In the genomic region with DNA sequence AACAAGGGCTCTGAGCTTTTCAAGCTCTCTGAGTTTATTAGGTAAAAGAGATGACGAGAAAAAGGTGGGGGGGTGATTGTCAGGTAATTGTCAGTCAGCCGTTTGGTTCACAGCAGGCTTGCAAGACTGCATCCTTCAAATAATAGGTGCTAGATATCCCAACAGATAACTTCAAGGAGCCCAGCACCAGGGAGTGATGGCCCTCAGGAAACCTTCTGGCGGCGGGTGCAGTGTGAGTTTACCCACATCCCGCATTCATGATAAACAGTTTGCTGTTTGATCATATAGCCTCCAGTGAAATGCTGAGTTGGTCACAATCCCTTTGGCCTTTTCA, we compare ENCODE assay signal across 10 cellular contexts. TPM values are rescaled to one million over a fixed set of nuclear protein-coding genes. Genes with fewer than 3 reads are reported as not detected.
DNase-seq lines count a peak whose midpoint lies in the region; ATAC-seq and TF ChIP-seq lines count a peak whose summit lies in the region.
"Not testable (repeated sequence)": the region's sequence is repeated elsewhere in the genome, so short reads cannot be mapped to it uniquely, and the experiment has no call there.
"Had no signal": no experiment of that assay in that cellular context is flagged by ENCODE, and none has a peak within 500 bp of the region (broad histone marks: within the 10 kb centered on the region; RNA-seq: fewer than 3 reads in every experiment).

No MANE protein-coding gene starts in this region.

- POLR2A ChIA-PET in HEK293 (lab: Yijun Ruan, JAX): not testable (repeated sequence)
- POLR2A ChIA-PET in activated CD4-positive, alpha-beta memory T cell treated with anti-CD3 and anti-CD28 coated beads, Interleukin-2, amount 10 ng/mL, durations not matched to agents 7 days and 5 days (lab: Charles Lee): interaction anchor here (1.5 to 3.6 kb wide), 7 partner anchors 9 to 513 kb away, joined by 3 to 19 read pairs (median 7); partner anchors contain the start of genes APOL1 and APOL6
- POLR2A ChIA-PET in naive thymus-derived CD4-positive, alpha-beta T cell (lab: Charles Lee): interaction anchor here (1.2 to 1.4 kb wide), 5 partner anchors 12 to 367 kb away, joined by 3 to 6 read pairs (median 3); partner anchors contain the start of genes APOL2 and EIF3D

- not testable (repeated sequence) for H3K27ac ChIP-seq in HEK293 (ENCODE audit: extremely low read depth, low read depth, low read length)
- H3K27ac ChIP-seq in Peyer's patch (peak overlapping the region; percentile 87 to 92 (median 90)), esophagus (ENCODE audit: low read depth in 2 of 2, low read length in 1 of 2) (peak overlapping the region; percentile 0 to 92)
- H3K27ac ChIP-seq in naive thymus-derived CD4-positive, alpha-beta T cell (ENCODE audit: low read depth, low read length): peak overlapping the region; percentile 96

- not testable (repeated sequence) for H3K4me3 Mint-ChIP-seq in CD14-positive monocyte
- peak overlapping the region; percentile 1 for H3K4me3 Mint-ChIP-seq in activated CD4-positive, alpha-beta memory T cell treated with anti-CD3 and anti-CD28 coated beads, Interleukin-2, amount 10 ng/mL, durations not matched to agents 7 days and 5 days
- H3K4me3 Mint-ChIP-seq in activated naive CD4-positive, alpha-beta T cell treated with anti-CD3 and anti-CD28 coated beads, Interleukin-2, amount 50 U/mL, for 24 hours: peak overlapping the region; percentile 92
- H3K4me3 Mint-ChIP-seq in naive thymus-derived CD4-positive, alpha-beta T cell: peak overlapping the region; percentile 89 to 99 (median 97)
- H3K4me3 Mint-ChIP-seq in stimulated activated naive CD8-positive, alpha-beta T cell treated with anti-CD3 and anti-CD28 coated beads, Interleukin-15, Interleukin-2, amounts not matched to agents 100 ng/mL and 50 ng/mL, for 24 hours: peak overlapping the region; percentile 86

- H3K27me3 ChIP-seq in Peyer's patch; esophagus (ENCODE audit: control insufficient read depth in 1 of 2, insufficient read depth in 2 of 2, low read length in 2 of 2); naive thymus-derived CD4-positive, alpha-beta T cell (ENCODE audit: control insufficient read depth in 2 of 2, insufficient read depth in 2 of 2, low read length in 2 of 2): not testable (repeated sequence)

- not testable (repeated sequence) for TF ChIP-seq POLR2A in Peyer's patch (IDR thresholded peaks at IDR 0.05)

- not testable (repeated sequence) for H3K36me3 ChIP-seq in HEK293 (ENCODE audit: control insufficient read depth in 2 of 2, insufficient read depth in 1 of 2, low read length in 2 of 2); Peyer's patch; esophagus (ENCODE audit: control insufficient read depth in 2 of 2, insufficient read depth in 2 of 2, low read length in 1 of 2); naive thymus-derived CD4-positive, alpha-beta T cell (ENCODE audit: control insufficient read depth in 2 of 3, insufficient read depth in 3 of 3, low read length in 3 of 3)

- 61 to 62% methylated on average over 5 of the region's 5 CpGs for WGBS in esophagus, 2 donors

- intact Hi-C loops in CD14-positive monocyte (cut with micrococcal nuclease): not testable (repeated sequence)
- intact Hi-C loops in naive thymus-derived CD4-positive, alpha-beta T cell (cut with micrococcal nuclease): loop anchor here (2.0 to 10.0 kb wide), 2 partner anchors 77 to 323 kb away; partner anchors contain the start of genes TXN2 (in 2 of the 2) and APOL2 (in 1 of the 2)

- H3K9me3 ChIP-seq in HEK293 (ENCODE audit: control insufficient read depth, insufficient read depth, low read depth, low read length); Peyer's patch; esophagus (ENCODE audit: control insufficient read depth in 2 of 2, insufficient read depth in 1 of 2, low read depth in 1 of 2, low read length in 1 of 2); naive thymus-derived CD4-positive, alpha-beta T cell (ENCODE audit: control insufficient read depth in 2 of 3, low read length in 3 of 3): not testable (repeated sequence)

- peak overlapping the region; percentile 86 to 99 (median 94) for H3K27ac Mint-ChIP-seq in CD14-positive monocyte
- H3K27ac Mint-ChIP-seq in activated CD4-positive, alpha-beta memory T cell treated with anti-CD3 and anti-CD28 coated beads, Interleukin-2, amount 10 ng/mL, durations not matched to agents 7 days and 5 days: peak overlapping the region; percentile 95
- peak overlapping the region; percentile 97 for H3K27ac Mint-ChIP-seq in activated naive CD4-positive, alpha-beta T cell treated with anti-CD3 and anti-CD28 coated beads, Interleukin-2, amount 50 U/mL, for 24 hours
- H3K27ac Mint-ChIP-seq in naive thymus-derived CD4-positive, alpha-beta T cell: peak overlapping the region; percentile 95 to 99 (median 98)
- peak overlapping the region; percentile 99 for H3K27ac Mint-ChIP-seq in stimulated activated naive CD8-positive, alpha-beta T cell treated with anti-CD3 and anti-CD28 coated beads, Interleukin-15, Interleukin-2, amounts not matched to agents 100 ng/mL and 50 ng/mL, for 24 hours

- not testable (repeated sequence) for H3K27me3 Mint-ChIP-seq in CD14-positive monocyte (ENCODE audit: low read depth in 3 of 3); activated CD4-positive, alpha-beta memory T cell treated with anti-CD3 and anti-CD28 coated beads, Interleukin-2, amount 10 ng/mL, durations not matched to agents 7 days and 5 days; activated naive CD4-positive, alpha-beta T cell treated with anti-CD3 and anti-CD28 coated beads, Interleukin-2, amount 50 U/mL, for 24 hours; naive thymus-derived CD4-positive, alpha-beta T cell; stimulated activated naive CD8-positive, alpha-beta T cell treated with anti-CD3 and anti-CD28 coated beads, Interleukin-15, Interleukin-2, amounts not matched to agents 100 ng/mL and 50 ng/mL, for 24 hours

- not testable (repeated sequence) for H3K9me3 Mint-ChIP-seq in CD14-positive monocyte; activated CD4-positive, alpha-beta memory T cell treated with anti-CD3 and anti-CD28 coated beads, Interleukin-2, amount 10 ng/mL, durations not matched to agents 7 days and 5 days; activated naive CD4-positive, alpha-beta T cell treated with anti-CD3 and anti-CD28 coated beads, Interleukin-2, amount 50 U/mL, for 24 hours; naive thymus-derived CD4-positive, alpha-beta T cell; stimulated activated naive CD8-positive, alpha-beta T cell treated with anti-CD3 and anti-CD28 coated beads, Interleukin-15, Interleukin-2, amounts not matched to agents 100 ng/mL and 50 ng/mL, for 24 hours

- H3K36me3 Mint-ChIP-seq in CD14-positive monocyte: peaks cover 9 to 14% of the 10 kb centered on the region in 2 donors
- H3K36me3 Mint-ChIP-seq in activated CD4-positive, alpha-beta memory T cell treated with anti-CD3 and anti-CD28 coated beads, Interleukin-2, amount 10 ng/mL, durations not matched to agents 7 days and 5 days (ENCODE audit: low read depth): peaks cover 31% of the 10 kb centered on the region
- not testable (repeated sequence) for H3K36me3 Mint-ChIP-seq in activated naive CD4-positive, alpha-beta T cell treated with anti-CD3 and anti-CD28 coated beads, Interleukin-2, amount 50 U/mL, for 24 hours; stimulated activated naive CD8-positive, alpha-beta T cell treated with anti-CD3 and anti-CD28 coated beads, Interleukin-15, Interleukin-2, amounts not matched to agents 100 ng/mL and 50 ng/mL, for 24 hours (ENCODE audit: low read depth)
- H3K36me3 Mint-ChIP-seq in naive thymus-derived CD4-positive, alpha-beta T cell: peaks cover 6 to 35% (median 12%) of the 10 kb centered on the region in 5 donors

- H3K4me3 ChIP-seq in HEK293 (ENCODE audit: low read depth, low read length); Peyer's patch; esophagus (ENCODE audit: low read depth in 1 of 2, low read length in 2 of 2): not testable (repeated sequence)
- peak overlapping the region; percentile 82 for H3K4me3 ChIP-seq in naive thymus-derived CD4-positive, alpha-beta T cell (ENCODE audit: low read length)

- not testable (repeated sequence) for DNase-seq in CD14-positive monocyte (ENCODE audit: low spot score)
- peak in 1 of 3 donors; percentile 43 for DNase-seq in Peyer's patch
- peak; percentile 54 for DNase-seq in activated CD4-positive, alpha-beta memory T cell treated with anti-CD3 and anti-CD28 coated beads, Interleukin-2, amount 10 ng/mL, durations not matched to agents 7 days and 5 days
- DNase-seq in naive thymus-derived CD4-positive, alpha-beta T cell: peak in 2 of 9 donors; percentile 25 to 32

- CTCF ChIA-PET in HEK293 (lab: Yijun Ruan, JAX): interaction anchor here (1.6 to 3.9 kb wide), 2 partner anchors 19 to 33 kb away, joined by 5 to 21 read pairs; no protein-coding TSS in a partner anchor
- CTCF ChIA-PET in activated CD4-positive, alpha-beta memory T cell treated with anti-CD3 and anti-CD28 coated beads, Interleukin-2, amount 10 ng/mL, durations not matched to agents 7 days and 5 days (lab: Charles Lee): interaction anchor here (0.6 to 1.2 kb wide), 3 partner anchors 10 to 78 kb away, joined by 3 to 5 read pairs (median 3); partner anchors contain the start of gene APOL2
- CTCF ChIA-PET in naive thymus-derived CD4-positive, alpha-beta T cell (lab: Charles Lee): interaction anchor here (1.5 to 6.7 kb wide), 2 partner anchors 12 to 19 kb away, joined by 7 to 71 read pairs; no protein-coding TSS in a partner anchor

- H3K4me1 ChIP-seq in HEK293 (ENCODE audit: control insufficient read depth, insufficient read depth, low read length): not testable (repeated sequence)
- peaks cover 0 to 34% (median 34%) of the 10 kb centered on the region in 4 donors for H3K4me1 ChIP-seq in Peyer's patch
- H3K4me1 ChIP-seq in esophagus (ENCODE audit: control insufficient read depth in 2 of 2, insufficient read depth in 2 of 2, low read length in 1 of 2): peaks cover 0 to 19% of the 10 kb centered on the region in 2 donors
- peaks cover 36 to 53% of the 10 kb centered on the region in 2 donors for H3K4me1 ChIP-seq in naive thymus-derived CD4-positive, alpha-beta T cell (ENCODE audit: control insufficient read depth in 2 of 2, insufficient read depth in 2 of 2, low read length in 2 of 2)

- peak; percentile 32 for ATAC-seq in naive thymus-derived CD4-positive, alpha-beta T cell

- TF ChIP-seq CTCF in CD14-positive monocyte (IDR thresholded peaks at IDR 0.05); HEK293 (tag by site-specific recombination; IDR thresholded peaks at IDR 0.05); Peyer's patch (IDR thresholded peaks at IDR 0.05): not testable (repeated sequence)

- peaks cover 98% of the 10 kb centered on the region for H3K4me1 Mint-ChIP-seq in CD14-positive monocyte
- H3K4me1 Mint-ChIP-seq in activated CD4-positive, alpha-beta memory T cell treated with anti-CD3 and anti-CD28 coated beads, Interleukin-2, amount 10 ng/mL, durations not matched to agents 7 days and 5 days: peaks cover 87% of the 10 kb centered on the region
- H3K4me1 Mint-ChIP-seq in activated naive CD4-positive, alpha-beta T cell treated with anti-CD3 and anti-CD28 coated beads, Interleukin-2, amount 50 U/mL, for 24 hours: peaks cover 93% of the 10 kb centered on the region
- peaks cover 46 to 97% (median 83%) of the 10 kb centered on the region in 7 donors for H3K4me1 Mint-ChIP-seq in naive thymus-derived CD4-positive, alpha-beta T cell
- H3K4me1 Mint-ChIP-seq in stimulated activated naive CD8-positive, alpha-beta T cell treated with anti-CD3 and anti-CD28 coated beads, Interleukin-15, Interleukin-2, amounts not matched to agents 100 ng/mL and 50 ng/mL, for 24 hours (ENCODE audit: low read depth): peaks cover 98% of the 10 kb centered on the region

RNA-seq across cellular contexts. Expression of gene APOL3, which starts 1.2 kb away (rescaled TPM):
- polyA plus RNA-seq in CD14-positive monocyte (10 to 100 TPM; 39.9 to 61.3 TPM), esophagus (10 to 100 TPM; 10.2 to 10.6 TPM)
- total RNA-seq in Peyer's patch: 10 to 100 TPM; 14.8 to 98.2 (median 16.5) TPM
- 100 to 1,000 TPM; 119 to 121 TPM for total RNA-seq in activated CD4-positive, alpha-beta memory T cell treated with anti-CD3 and anti-CD28 coated beads, Interleukin-2, amount 10 ng/mL, durations not matched to agents 7 days and 5 days
- total RNA-seq in naive thymus-derived CD4-positive, alpha-beta T cell: 100 to 1,000 TPM; 121 to 212 (median 175) TPM
- polyA plus RNA-seq in naive thymus-derived CD4-positive, alpha-beta T cell: 10 to 100 TPM; 56.9 to 83.9 TPM
- total RNA-seq: G401, SJCRH30 had no signal

RNA-seq across cellular contexts. Expression of gene APOL4, which starts 39.8 kb away (rescaled TPM):
- 1 to 10 TPM in 1 of 2 donors, under 1 TPM in 1; 0.71 to 1.4 TPM for polyA plus RNA-seq in CD14-positive monocyte
- total RNA-seq in Peyer's patch: 1 to 10 TPM in 2 of 4 donors, under 1 TPM in 1, not detected in 1; 0.35 to 3.3 (median 2.5) TPM
- total RNA-seq in activated CD4-positive, alpha-beta memory T cell treated with anti-CD3 and anti-CD28 coated beads, Interleukin-2, amount 10 ng/mL, durations not matched to agents 7 days and 5 days: 1 to 10 TPM; 7.5 to 7.6 TPM
- polyA plus RNA-seq in esophagus: 1 to 10 TPM; 2.4 to 2.5 TPM
- 1 to 10 TPM in 1 of 5 experiments, not detected in 4; 1.2 TPM for total RNA-seq in naive thymus-derived CD4-positive, alpha-beta T cell
- not detected for polyA plus RNA-seq in naive thymus-derived CD4-positive, alpha-beta T cell
- total RNA-seq: G401 had no signal
